In genomic region chr12:117328556-117329100, GRCh38 we compare ENCODE assay signal across 13 cellular contexts.
DNase-seq lines count a peak whose midpoint lies in the region; TF ChIP-seq lines count a peak whose summit lies in the region.
"Had no signal": no experiment of that assay in that cellular context is flagged by ENCODE, and none has a peak within 500 bp of the region (broad histone marks: within the 10 kb centered on the region; RNA-seq: fewer than 3 reads in every experiment).

No MANE protein-coding gene starts in this region.

- no peaks in the 10 kb centered on the region for H3K9me3 ChIP-seq in WERI-Rb-1 (ENCODE audit: severe bottlenecking)
- H3K9me3 ChIP-seq: A549, Caco-2 had no signal

- TF ChIP-seq CTCF in WERI-Rb-1 (IDR thresholded peaks at IDR 0.05; ENCODE audit: low read depth, low read length), result no peak

- DNase-seq in NCI-H82 (lab: John Stamatoyannopoulos, UW) (peak; percentile 65), NCI-H82 treated with DMSO at 0.1 percent for 48 hours (lab: John Stamatoyannopoulos, UW; ENCODE audit: unreplicated experiment) (no peak), NCI-H2171 treated with DMSO at 0.1 percent for 48 hours (lab: John Stamatoyannopoulos, UW) (peak; percentile 92), WERI-Rb-1 (peak; percentile 84), COLO668 (lab: John Stamatoyannopoulos, UW; ENCODE audit: unreplicated experiment) (no peak), NCI-H2227 treated with DMSO at 0.1 percent for 48 hours (lab: John Stamatoyannopoulos, UW) (no peak)
- no peak for DNase-seq in activated naive CD4-positive, alpha-beta T cell (lab: John Stamatoyannopoulos, UW)
- DNase-seq: Caco-2, GF-D8, Karpas-422, NCI-H146, OCI-M1 had no signal

- no peaks in the 10 kb centered on the region for H3K27me3 ChIP-seq in WERI-Rb-1 (ENCODE audit: insufficient read depth, low read depth, severe bottlenecking)

- H3K36me3 ChIP-seq in WERI-Rb-1, result no peaks in the 10 kb centered on the region

- peak overlapping the region; percentile 28 for H3K27ac ChIP-seq in WERI-Rb-1
- H3K27ac ChIP-seq: A549 had no signal

- no peak overlapping the region for H3K4me3 ChIP-seq in WERI-Rb-1 (ENCODE audit: low read depth, low read length)
- H3K4me3 ChIP-seq: A549 had no signal

Comparison
In these comparisons a context has a peak if more than half of its experiments do, and no peak if none do; other contexts are left out.
1. DNase-seq: peak in NCI-H82 (single experiment), NCI-H2171 treated with DMSO at 0.1 percent for 48 hours (single experiment) and WERI-Rb-1 (single experiment); none in NCI-H82 treated with DMSO at 0.1 percent for 48 hours (single experiment), COLO668 (single experiment), activated naive CD4-positive, alpha-beta T cell (0 of 4) and NCI-H2227 treated with DMSO at 0.1 percent for 48 hours (single experiment).